11 cellular contexts compared by ENCODE assay signal in genomic region chr12:120118710-120119097, GRCh38. TPM values are rescaled to one million over a fixed set of nuclear protein-coding genes. Genes with fewer than 3 reads are reported as not detected.
DNase-seq lines count a peak whose midpoint lies in the region; ATAC-seq and TF ChIP-seq lines count a peak whose summit lies in the region.
"Had no signal": no experiment of that assay in that cellular context is flagged by ENCODE, and none has a peak within 500 bp of the region (broad histone marks: within the 10 kb centered on the region; RNA-seq: fewer than 3 reads in every experiment).

No MANE protein-coding gene starts in this region.

- H3K27me3 ChIP-seq in hepatocyte = no peaks in the 10 kb centered on the region
- no peaks in the 10 kb centered on the region for H3K27me3 ChIP-seq in thoracic aorta (replicated peaks; ENCODE audit: insufficient read depth)

- POLR2A ChIA-PET in activated CD4-positive, alpha-beta memory T cell treated with anti-CD3 and anti-CD28 coated beads, Interleukin-2, amount 10 ng/mL, durations not matched to agents 7 days and 5 days (lab: Charles Lee) = interaction anchor here (0.6 to 10.6 kb wide), 13 partner anchors 8 to 172 kb away, joined by 3 to 236 read pairs (median 12); partner anchors contain the start of genes GCN1, PXN, RNU4-1 and RNU4-2

- no peak for TF ChIP-seq CTCF in hepatocyte (IDR thresholded peaks at IDR 0.05; ENCODE audit: poor library complexity)
- no peak for TF ChIP-seq CTCF in thoracic aorta (IDR thresholded peaks at IDR 0.05)

- no peak for ATAC-seq in activated CD8-positive, alpha-beta memory T cell treated with anti-CD3 and anti-CD28 coated beads, Interleukin-2, amount 10 ng/mL, durations not matched to agents 7 days and 5 days
- ATAC-seq in thoracic aorta (ENCODE audit: insufficient number of reproducible peaks, low FRiP score, low read depth) (no peak), HG03108 (IDR thresholded peaks at IDR 0.05; ENCODE audit: unreplicated experiment) (no peak)

- H3K79me2 ChIP-seq in hepatocyte = peaks cover 33% of the 10 kb centered on the region

- H3K4me3 Mint-ChIP-seq in activated CD8-positive, alpha-beta memory T cell treated with anti-CD3 and anti-CD28 coated beads, Interleukin-2, amount 10 ng/mL, durations not matched to agents 7 days and 5 days = peak overlapping the region; percentile 81
- peak overlapping the region; percentile 89 for H3K4me3 Mint-ChIP-seq in activated CD4-positive, alpha-beta memory T cell treated with anti-CD3 and anti-CD28 coated beads, Interleukin-2, amount 10 ng/mL, durations not matched to agents 7 days and 5 days

- CTCF ChIA-PET in activated CD8-positive, alpha-beta memory T cell treated with anti-CD3 and anti-CD28 coated beads, Interleukin-2, amount 10 ng/mL, durations not matched to agents 7 days and 5 days (lab: Charles Lee) = interaction anchor here (1.1 to 1.9 kb wide), 4 partner anchors 12 to 147 kb away, joined by 3 to 10 read pairs (median 6); partner anchors contain the start of genes PXN and RPLP0
- CTCF ChIA-PET in activated CD4-positive, alpha-beta memory T cell treated with anti-CD3 and anti-CD28 coated beads, Interleukin-2, amount 10 ng/mL, durations not matched to agents 7 days and 5 days (lab: Charles Lee) = interaction anchor here (0.7 to 4.4 kb wide), 6 partner anchors 10 to 1668 kb away, joined by 3 to 34 read pairs (median 4); partner anchors contain the start of genes PXN and RNU4-1

- H3K36me3 ChIP-seq in hepatocyte (replicated peaks; ENCODE audit: insufficient read depth, low read depth) (no peaks in the 10 kb centered on the region), thoracic aorta (no peaks in the 10 kb centered on the region)
- H3K36me3 ChIP-seq: prostate gland had no signal

- peaks cover 18% of the 10 kb centered on the region for H3K36me3 Mint-ChIP-seq in activated CD8-positive, alpha-beta memory T cell treated with anti-CD3 and anti-CD28 coated beads, Interleukin-2, amount 10 ng/mL, durations not matched to agents 7 days and 5 days
- peaks cover 34% of the 10 kb centered on the region for H3K36me3 Mint-ChIP-seq in activated CD4-positive, alpha-beta memory T cell treated with anti-CD3 and anti-CD28 coated beads, Interleukin-2, amount 10 ng/mL, durations not matched to agents 7 days and 5 days (ENCODE audit: low read depth)

- no peaks in the 10 kb centered on the region for H3K9me2 ChIP-seq in hepatocyte (replicated peaks; ENCODE audit: insufficient read depth)

- H3K9me3 ChIP-seq in hepatocyte (ENCODE audit: low read depth) (no peaks in the 10 kb centered on the region), thoracic aorta (no peaks in the 10 kb centered on the region)
- H3K9me3 ChIP-seq: prostate gland had no signal

- H3K27me3 Mint-ChIP-seq in activated CD8-positive, alpha-beta memory T cell treated with anti-CD3 and anti-CD28 coated beads, Interleukin-2, amount 10 ng/mL, durations not matched to agents 7 days and 5 days = no peaks in the 10 kb centered on the region
- no peaks in the 10 kb centered on the region for H3K27me3 Mint-ChIP-seq in activated CD4-positive, alpha-beta memory T cell treated with anti-CD3 and anti-CD28 coated beads, Interleukin-2, amount 10 ng/mL, durations not matched to agents 7 days and 5 days

- H3K4me1 ChIP-seq in hepatocyte (ENCODE audit: insufficient read depth) = peaks cover 27% of the 10 kb centered on the region
- H3K4me1 ChIP-seq in thoracic aorta (ENCODE audit: control insufficient read depth in 1 of 2, low read depth in 2 of 2) = peaks cover 24 to 42% of the 10 kb centered on the region in 2 donors

- H3K4me2 ChIP-seq in hepatocyte = peak overlapping the region; percentile 94

- no peak for DNase-seq in activated CD8-positive, alpha-beta memory T cell treated with anti-CD3 and anti-CD28 coated beads, Interleukin-2, amount 10 ng/mL, durations not matched to agents 7 days and 5 days
- no peak for DNase-seq in activated CD8-positive, alpha-beta memory T cell treated with anti-CD3 and anti-CD28 coated beads, Interleukin-2, amount 50 U/mL, for 48 hours
- no peak for DNase-seq in activated CD4-positive, alpha-beta memory T cell treated with anti-CD3 and anti-CD28 coated beads, Interleukin-2, amount 10 ng/mL, durations not matched to agents 7 days and 5 days
- DNase-seq in hepatocyte (ENCODE audit: low spot score) (no peak), thoracic aorta (ENCODE audit: low spot score) (no peak), mucosa of gallbladder (ENCODE audit: low spot score) (no peak), posterior cingulate gyrus (no peak)
- DNase-seq: activated CD4-positive, alpha-beta T cell treated with anti-CD3 and anti-CD28 coated beads, Interleukin-2, amount 50 U/mL, for 48 hours had no signal

- intact Hi-C loops in posterior cingulate gyrus (cut with DNase I) = no loop called here

- no peak overlapping the region for H3K4me3 ChIP-seq in hepatocyte
- peak overlapping the region; percentile 79 for H3K4me3 ChIP-seq in thoracic aorta

- 86% methylated on average over 3 of the region's 3 CpGs for WGBS in hepatocyte (ENCODE audit: low lambda C conversion rate, missing lambda C conversion rate)

- no peak overlapping the region for H2AFZ ChIP-seq in hepatocyte

- H3K4me1 Mint-ChIP-seq in activated CD8-positive, alpha-beta memory T cell treated with anti-CD3 and anti-CD28 coated beads, Interleukin-2, amount 10 ng/mL, durations not matched to agents 7 days and 5 days = peaks cover 74% of the 10 kb centered on the region
- peaks cover 72% of the 10 kb centered on the region for H3K4me1 Mint-ChIP-seq in activated CD4-positive, alpha-beta memory T cell treated with anti-CD3 and anti-CD28 coated beads, Interleukin-2, amount 10 ng/mL, durations not matched to agents 7 days and 5 days

- H3K27ac Mint-ChIP-seq in activated CD8-positive, alpha-beta memory T cell treated with anti-CD3 and anti-CD28 coated beads, Interleukin-2, amount 10 ng/mL, durations not matched to agents 7 days and 5 days = peak overlapping the region; percentile 57
- peak overlapping the region; percentile 80 for H3K27ac Mint-ChIP-seq in activated CD4-positive, alpha-beta memory T cell treated with anti-CD3 and anti-CD28 coated beads, Interleukin-2, amount 10 ng/mL, durations not matched to agents 7 days and 5 days

- no peaks in the 10 kb centered on the region for H3K9me3 Mint-ChIP-seq in activated CD8-positive, alpha-beta memory T cell treated with anti-CD3 and anti-CD28 coated beads, Interleukin-2, amount 10 ng/mL, durations not matched to agents 7 days and 5 days (ENCODE audit: low read depth)
- no peaks in the 10 kb centered on the region for H3K9me3 Mint-ChIP-seq in activated CD4-positive, alpha-beta memory T cell treated with anti-CD3 and anti-CD28 coated beads, Interleukin-2, amount 10 ng/mL, durations not matched to agents 7 days and 5 days

- H3K27ac ChIP-seq in hepatocyte = peak overlapping the region; percentile 90
- H3K27ac ChIP-seq in thoracic aorta = no peak overlapping the region
- H3K27ac ChIP-seq: HL-60, prostate gland had no signal

- H4K20me1 ChIP-seq in hepatocyte (ENCODE audit: insufficient read depth, poor library complexity, severe bottlenecking) = peaks cover 12% of the 10 kb centered on the region

RNA-seq across cellular contexts. Expression of gene RAB35, which starts 2.2 kb away (rescaled TPM):
- 10 to 100 TPM; 63.7 to 81.3 TPM for total RNA-seq in activated CD8-positive, alpha-beta memory T cell treated with anti-CD3 and anti-CD28 coated beads, Interleukin-2, amount 10 ng/mL, durations not matched to agents 7 days and 5 days
- 10 to 100 TPM; 78.5 to 84.0 TPM for total RNA-seq in activated CD4-positive, alpha-beta memory T cell treated with anti-CD3 and anti-CD28 coated beads, Interleukin-2, amount 10 ng/mL, durations not matched to agents 7 days and 5 days
- total RNA-seq in hepatocyte = 22.0 and 22.6 TPM in 2 replicates
- 24.0 and 26.0 TPM in 2 replicates for polyA plus RNA-seq in hepatocyte
- 10 to 100 TPM; 23.2 to 30.3 TPM for total RNA-seq in thoracic aorta
- 53.1 TPM for total RNA-seq in mucosa of gallbladder
